21 cellular contexts compared by ENCODE assay signal in the genomic region with DNA sequence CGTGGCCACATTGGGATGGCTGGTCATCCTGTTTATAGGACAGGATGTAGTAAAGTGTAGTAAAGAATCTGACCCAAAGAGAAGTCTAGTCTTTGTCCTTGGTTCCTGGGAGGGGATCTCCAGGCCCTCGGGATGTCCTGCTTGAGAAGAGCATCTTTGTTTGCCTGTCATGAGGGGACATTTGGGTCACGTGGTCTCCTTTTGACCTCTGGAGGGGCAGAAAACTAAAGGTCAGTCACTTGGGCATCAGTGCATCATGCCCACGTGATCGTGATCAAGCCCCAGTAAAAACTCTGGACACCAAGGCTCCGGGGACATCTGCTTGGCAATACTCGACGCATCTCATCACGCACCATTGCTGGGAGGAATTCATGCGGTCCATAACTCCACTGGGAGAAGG. TPM values are rescaled to one million over a fixed set of nuclear protein-coding genes. Genes with fewer than 3 reads are reported as not detected.
DNase-seq lines count a peak whose midpoint lies in the region; ATAC-seq, FAIRE-seq and TF ChIP-seq lines count a peak whose summit lies in the region.
"Had no signal": no experiment of that assay in that cellular context is flagged by ENCODE, and none has a peak within 500 bp of the region (broad histone marks: within the 10 kb centered on the region; RNA-seq: fewer than 3 reads in every experiment).

No MANE protein-coding gene starts in this region.

- DNase-seq in HepG2 (ENCODE audit: low spot score) = no peak
- DNase-seq in right lobe of liver = no peak
- no peak for DNase-seq in K562 (ENCODE audit: extremely low read depth in 1 of 4, low spot score in 3 of 4)
- peak; percentile 56 for DNase-seq in foreskin melanocyte
- no peak for DNase-seq in left lung
- DNase-seq in activated CD4-positive, alpha-beta T cell treated with anti-CD3 and anti-CD28 coated beads, Interleukin-2, amount 50 U/mL, for 1 hour = no peak
- DNase-seq: AML-193; Caco-2; Calu3; CD4-positive, alpha-beta T cell; CD8-positive, alpha-beta T cell; DMS79 treated with DMSO at 0.1 percent for 48 hours; GF-D8 had no signal

- in situ Hi-C loops in HepG2 (cut with HindIII; ENCODE audit: extremely low pct_ligation_motif_present, low pct_unique_long_range_greater_than_20kb) = no loop called here
- in situ Hi-C loops in K562 (cut with MboI) = no loop called here

- no peak for TF ChIP-seq EP300 in HepG2 (IDR thresholded peaks at IDR 0.05; ENCODE audit: low read depth in 2 of 2, low read length in 2 of 2)
- no peak for TF ChIP-seq EP300 in HepG2 (CRISPR knock-in tag; IDR thresholded peaks at IDR 0.05; ENCODE audit: borderline replicate concordance)
- TF ChIP-seq EP300 in K562 (IDR thresholded peaks at IDR 0.05; ENCODE audit: low read length) = no peak

- ATAC-seq in HepG2 = no peak
- no peak for ATAC-seq in right lobe of liver
- ATAC-seq in K562 = no peak
- ATAC-seq in left lung = no peak
- ATAC-seq: A549; CD8-positive, alpha-beta T cell had no signal

- H3K36me3 ChIP-seq in HepG2 (replicated peaks in 1 of 2; ENCODE audit: control insufficient read depth in 1 of 2, insufficient read depth in 2 of 2, low read length in 2 of 2) (no peaks in the 10 kb centered on the region), right lobe of liver (no peaks in the 10 kb centered on the region), K562 (ENCODE audit: control insufficient read depth, insufficient read depth, low read length) (no peaks in the 10 kb centered on the region), left lung (no peaks in the 10 kb centered on the region)

- H3K9me3 ChIP-seq in HepG2 (ENCODE audit: low read length) (no peaks in the 10 kb centered on the region), right lobe of liver (no peaks in the 10 kb centered on the region), K562 (replicated peaks; ENCODE audit: control insufficient read depth, insufficient read depth, low read depth, low read length) (no peaks in the 10 kb centered on the region), left lung (peaks cover 0 to 5% of the 10 kb centered on the region in 2 donors)

- CTCF ChIA-PET in HepG2 (lab: Yijun Ruan, JAX; ENCODE audit: low intra/inter-chr PET ratio, low total read pairs) (no interaction called here), K562 (lab: Yijun Ruan, JAX; ENCODE audit: low intra/inter-chr PET ratio) (no interaction called here)

- intact Hi-C loops in HepG2 (cut with micrococcal nuclease; ENCODE audit: unreplicated experiment) = no loop called here
- intact Hi-C loops in right lobe of liver (cut with DNase I) = no loop called here
- intact Hi-C loops in K562 (cut with micrococcal nuclease) = no loop called here
- intact Hi-C loops in left lung (cut with DNase I) = no loop called here

- H3K27ac ChIP-seq in HepG2 (ENCODE audit: extremely low read length, insufficient read depth, low read length) = no peak overlapping the region
- no peak overlapping the region for H3K27ac ChIP-seq in right lobe of liver
- H3K27ac ChIP-seq in K562 (ENCODE audit: extremely low read depth, low read depth, low read length) = no peak overlapping the region
- no peak overlapping the region for H3K27ac ChIP-seq in left lung
- H3K27ac ChIP-seq: 22Rv1; A549; BLaER1 treated with 17β-estradiol and CSF1 and Interleukin-3, amounts not matched to agents 10 nM and 100 nM; C4-2B had no signal

- peaks cover 4% of the 10 kb centered on the region; the same call in 1 of the 2 replicates for H3K4me1 ChIP-seq in HepG2 (ENCODE audit: insufficient read depth, low read length)
- no peaks in the 10 kb centered on the region for H3K4me1 ChIP-seq in right lobe of liver
- H3K4me1 ChIP-seq in K562 (replicated peaks in 1 of 2; ENCODE audit: control insufficient read depth in 2 of 2, insufficient read depth in 2 of 2, low read length in 2 of 2) = peaks cover 7 to 14% of the 10 kb centered on the region in 2 experiments; a peak in 3 of 5 replicates
- H3K4me1 ChIP-seq in left lung = peaks cover 0 to 11% of the 10 kb centered on the region in 2 donors

- TF ChIP-seq CTCF in HepG2 (CRISPR knock-in tag; IDR thresholded peaks at IDR 0.05) = no peak
- no peak for TF ChIP-seq CTCF in right lobe of liver (IDR thresholded peaks at IDR 0.05)
- TF ChIP-seq CTCF in K562 (IDR thresholded peaks at IDR 0.05 in 2 of 3, conservative IDR thresholded peaks at IDR 0.05 in 1 of 3; ENCODE audit: insufficient read depth in 2 of 3, low read depth in 1 of 3, low read length in 3 of 3) = no peak
- no peak for TF ChIP-seq CTCF in left lung (IDR thresholded peaks at IDR 0.05)

- H3K27me3 ChIP-seq in HepG2 (ENCODE audit: control insufficient read depth in 1 of 2, insufficient read depth in 2 of 2, low read length in 2 of 2) (peaks cover 0 to 10% of the 10 kb centered on the region in 2 experiments; a peak in 1 of 5 replicates), right lobe of liver (no peaks in the 10 kb centered on the region), K562 (ENCODE audit: control insufficient read depth in 2 of 2, insufficient read depth in 2 of 2, low read length in 2 of 2) (peaks cover 2 to 34% of the 10 kb centered on the region in 2 experiments; a peak in 3 of 5 replicates), left lung (no peaks in the 10 kb centered on the region)

- TF ChIP-seq RAD21 in HepG2 (CRISPR knock-in tag; IDR thresholded peaks at IDR 0.05) (no peak), K562 (CRISPR knock-in tag; conservative IDR thresholded peaks at IDR 0.05 in 1 of 2, IDR thresholded peaks at IDR 0.05 in 1 of 2) (no peak)

- no peak overlapping the region for H3K9ac ChIP-seq in HepG2 (ENCODE audit: insufficient read depth, low read depth, low read length)
- H3K9ac ChIP-seq in K562 (ENCODE audit: insufficient read depth in 1 of 2, low read depth in 2 of 2, low read length in 2 of 2) = no peak overlapping the region
- H3K9ac ChIP-seq: BLaER1 treated with 17β-estradiol and CSF1 and Interleukin-3, amounts not matched to agents 10 nM and 100 nM had no signal

- no peak for FAIRE-seq in HepG2 (lab: Jason Lieb, UNC)
- no peak for FAIRE-seq in K562 (lab: Jason Lieb, UNC)
- FAIRE-seq: A549, D721Med, G401.6, GM12891, GM19239 had no signal

- no peak overlapping the region for H3K4me3 ChIP-seq in HepG2 (replicated peaks in 1 of 3; ENCODE audit: insufficient read depth in 1 of 3, low read depth in 2 of 3, low read length in 3 of 3)
- H3K4me3 ChIP-seq in right lobe of liver = no peak overlapping the region
- no peak overlapping the region for H3K4me3 ChIP-seq in K562
- H3K4me3 ChIP-seq in left lung = no peak overlapping the region
- H3K4me3 ChIP-seq: A549; BLaER1 treated with 17β-estradiol and CSF1 and Interleukin-3, amounts not matched to agents 10 nM and 100 nM had no signal

- no peaks in the 10 kb centered on the region for H3K9me1 ChIP-seq in K562 (ENCODE audit: control insufficient read depth, insufficient read depth, low read length)

- WGBS in HepG2 (ENCODE audit: low lambda C conversion rate) = 56% methylated on average over 7 of the region's 10 CpGs
- WGBS in right lobe of liver (ENCODE audit: insufficient coverage, low coverage, low lambda C conversion rate, missing lambda C conversion rate) = 80% methylated on average over 3 of the region's 10 CpGs
- WGBS in K562 (ENCODE audit: insufficient coverage, low coverage, missing lambda C conversion rate) = 13% methylated on average over 10 of the region's 10 CpGs

- H2AFZ ChIP-seq in HepG2 (ENCODE audit: low read length) (no peak overlapping the region), K562 (ENCODE audit: low read depth, low read length) (no peak overlapping the region)

- H3K79me2 ChIP-seq in HepG2 (ENCODE audit: insufficient read depth, low read length) (no peaks in the 10 kb centered on the region), K562 (ENCODE audit: control insufficient read depth, insufficient read depth, low read length) (no peaks in the 10 kb centered on the region)

- POLR2A ChIA-PET in HepG2 (lab: Yijun Ruan, JAX) = no interaction called here
- POLR2A ChIA-PET in K562 (lab: Yijun Ruan, JAX) = no interaction called here

- no peak overlapping the region for H3K4me2 ChIP-seq in HepG2 (ENCODE audit: low read depth, low read length)
- no peak overlapping the region for H3K4me2 ChIP-seq in K562 (ENCODE audit: insufficient read depth, low read length)
- H3K4me2 ChIP-seq: A549; BLaER1 treated with 17β-estradiol and CSF1 and Interleukin-3, amounts not matched to agents 10 nM and 100 nM had no signal

- BruUV-seq in HepG2 (replicated peaks; lab: Mats Ljungman, UMichigan) = no TSS peak
- BruUV-seq in K562 (replicated peaks; lab: Mats Ljungman, UMichigan) = no TSS peak

- no peaks in the 10 kb centered on the region for H4K20me1 ChIP-seq in HepG2 (ENCODE audit: insufficient read depth, low read length)
- no peaks in the 10 kb centered on the region for H4K20me1 ChIP-seq in K562 (replicated peaks; ENCODE audit: control insufficient read depth, insufficient read depth, low read length)

- TF ChIP-seq POLR2A in HepG2 (IDR thresholded peaks at IDR 0.05; ENCODE audit: insufficient read depth in 1 of 2, low read depth in 2 of 2, low read length in 2 of 2) = no peak
- TF ChIP-seq POLR2A in right lobe of liver (IDR thresholded peaks at IDR 0.05) = no peak
- TF ChIP-seq POLR2A in K562 (conservative IDR thresholded peaks at IDR 0.05) = no peak

RNA-seq across cellular contexts. Expression of a gene that starts 9.1 kb away (rescaled TPM):
- total RNA-seq in HepG2 (2016; rRNA removed; fragmentation: Illumina TruSeq; extraction: Trizol) = 0.40 TPM in 1 of 2 replicates, not detected in the other
- total RNA-seq in HepG2 (2016; cell fraction: cytosol; rRNA removed; fragmentation: Illumina TruSeq; extraction: Trizol; ENCODE audit: low read depth) = 0.18 TPM in 1 of 2 replicates, not detected in the other
- total RNA-seq in HepG2 (2016; cell fraction: insoluble cytoplasmic fraction; rRNA removed; fragmentation: Illumina TruSeq; extraction: Trizol) = 0.39 and 0.61 TPM in 2 replicates
- 0.24 and 0.25 TPM in 2 replicates for total RNA-seq in HepG2 (2016; cell fraction: membrane; rRNA removed; fragmentation: Illumina TruSeq; extraction: Trizol)
- 0.43 and 0.91 TPM in 2 replicates for total RNA-seq in HepG2 (2016; cell fraction: nucleus; rRNA removed; fragmentation: Illumina TruSeq; extraction: Trizol)
- polyA plus RNA-seq in HepG2 (2011; rRNA removed) = 0.30 and 0.42 TPM in 2 replicates
- polyA plus RNA-seq in HepG2 (2011; cell fraction: cytosol; rRNA removed) = 0.12 and 0.32 TPM in 2 replicates
- 3.5 and 3.6 TPM in 2 replicates for polyA plus RNA-seq in HepG2 (2011; cell fraction: nucleus; rRNA removed)
- polyA plus RNA-seq in HepG2 (2012) = 0.39 and 0.67 TPM in 2 replicates
- not detected in 2 replicates for polyA plus RNA-seq in HepG2 (2016; cell fraction: cytosol; fragmentation: Illumina TruSeq; extraction: Trizol; ENCODE audit: low read depth)
- polyA plus RNA-seq in HepG2 (2016; cell fraction: insoluble cytoplasmic fraction; fragmentation: Illumina TruSeq; extraction: Trizol; ENCODE audit: low read depth) = 0.09 TPM in 1 of 2 replicates, not detected in the other
- not detected in 2 replicates for polyA plus RNA-seq in HepG2 (2016; cell fraction: membrane; fragmentation: Illumina TruSeq; extraction: Trizol; ENCODE audit: low read depth)
- 0.45 and 0.49 TPM in 2 replicates for polyA plus RNA-seq in HepG2 (2016; cell fraction: nucleus; fragmentation: Illumina TruSeq; extraction: Trizol; ENCODE audit: insufficient read depth, low read depth)
- 0.09 and 1.2 TPM in 2 replicates for polyA minus RNA-seq in HepG2 (2011; rRNA and poly(A)+ RNA removed; ENCODE audit: low replicate concordance)
- polyA minus RNA-seq in HepG2 (2011; cell fraction: cytosol; rRNA and poly(A)+ RNA removed) = not detected in 2 replicates
- polyA minus RNA-seq in HepG2 (2011; cell fraction: nucleus; rRNA and poly(A)+ RNA removed) = 1.4 and 2.1 TPM in 2 replicates
- not detected for total RNA-seq in right lobe of liver
- total RNA-seq in K562 (2011; cell fraction: chromatin; rRNA removed; ENCODE audit: low replicate concordance) = 4.9 and 7.8 TPM in 2 replicates
- 5.0 and 7.9 TPM in 2 replicates for total RNA-seq in K562 (2011; cell fraction: nucleolus; rRNA removed)
- total RNA-seq in K562 (2011; cell fraction: nucleoplasm; rRNA removed) = 4.7 and 5.7 TPM in 2 replicates
- 0.33 and 1.2 TPM in 2 replicates for total RNA-seq in K562 (2014; rRNA removed)
- 0.06 and 0.15 TPM in 2 replicates for total RNA-seq in K562 (2014; rRNA removed; fragmentation: Illumina TruSeq; extraction: Trizol)
- total RNA-seq in K562 (2015; rRNA removed; fragmentation: Illumina TruSeq; extraction: Trizol) = 0.11 and 0.14 TPM in 2 replicates
- 0.27 and 0.38 TPM in 2 replicates for total RNA-seq in K562 (2021)
- 0.34 and 0.99 TPM in 2 replicates for polyA plus RNA-seq in K562 (2011; rRNA removed)
- polyA plus RNA-seq in K562 (2011; cell fraction: cytosol; rRNA removed) = 0.35 and 0.67 TPM in 2 replicates
- polyA plus RNA-seq in K562 (2011; cell fraction: nucleus; rRNA removed) = 1.3 and 4.0 TPM in 2 replicates
- polyA plus RNA-seq in K562 (2012) = 0.12 and 0.68 TPM in 2 replicates
- polyA plus RNA-seq in K562 (2014; fragmentation: Illumina TruSeq; extraction: Trizol) = 0.21 TPM in 2 replicates
- polyA plus RNA-seq in K562 (2014; fragmentation: Nextera tagmentation; extraction: Ambion mirVana) = not detected
- polyA plus RNA-seq in K562 (2014; rRNA removed) = 0.07 and 0.36 TPM in 2 replicates
- 0.24 and 1.5 TPM in 2 replicates for polyA minus RNA-seq in K562 (2011; rRNA and poly(A)+ RNA removed)
- polyA minus RNA-seq in K562 (2011; cell fraction: cytosol; rRNA and poly(A)+ RNA removed) = 1.7 and 1.9 TPM in 2 replicates
- polyA minus RNA-seq in K562 (2011; cell fraction: nucleus; rRNA and poly(A)+ RNA removed) = 1.1 and 1.3 TPM in 2 replicates
- total RNA-seq in left lung = under 1 TPM; 0.09 to 0.24 TPM
- total RNA-seq: CD8-positive, alpha-beta T cell had no signal
